14 cellular contexts compared by ENCODE assay signal in the genomic region with DNA sequence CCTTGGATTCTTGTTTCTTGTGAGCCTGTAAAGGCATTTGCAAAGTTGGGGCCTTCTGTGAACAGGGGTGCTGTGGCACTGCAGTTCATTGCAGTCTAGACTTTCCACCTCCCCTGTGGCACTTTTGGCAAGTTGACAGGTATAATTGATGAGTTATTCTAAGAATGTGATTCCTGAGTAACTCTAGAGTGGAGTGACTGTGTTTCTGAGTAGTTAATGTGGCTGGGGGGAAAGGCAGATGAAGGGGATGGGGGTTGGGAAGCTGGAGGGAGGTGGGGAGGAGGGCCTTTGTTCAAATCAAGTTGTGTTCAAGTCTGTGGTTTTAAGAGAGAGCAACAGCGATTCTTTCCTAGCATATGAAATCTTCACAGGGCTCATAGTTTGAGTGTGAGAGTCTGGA. TPM values are rescaled to one million over a fixed set of nuclear protein-coding genes. Genes with fewer than 3 reads are reported as not detected.
A peak's percentile ranks its signal among the peaks of the same experiment; 100 is the strongest.
DNase-seq lines count a peak whose midpoint lies in the region; ATAC-seq and TF ChIP-seq lines count a peak whose summit lies in the region.
"Had no signal": no experiment of that assay in that cellular context is flagged by ENCODE, and none has a peak within 500 bp of the region (broad histone marks: within the 10 kb centered on the region; RNA-seq: fewer than 3 reads in every experiment).

No MANE protein-coding gene starts in this region.

- CTCF ChIA-PET in Caco-2 (lab: Charles Lee): interaction anchor here (1.2 kb wide), 1 partner anchor 33 kb away, joined by 3 read pairs; the partner anchor contains the start of gene PBX1

- no peaks in the 10 kb centered on the region for H3K79me2 ChIP-seq in Karpas-422 (ENCODE audit: low read length)

- peak overlapping the region; percentile 91 for H3K27ac Mint-ChIP-seq in Caco-2 (ENCODE audit: unreplicated experiment)

- intact Hi-C loops in Caco-2 (cut with micrococcal nuclease; ENCODE audit: unreplicated experiment): no loop called here

- no peak overlapping the region for H3K9ac ChIP-seq in Karpas-422 (ENCODE audit: low read length)
- H3K9ac ChIP-seq: BLaER1 had no signal

- POLR2A ChIA-PET in Caco-2 (lab: Charles Lee): interaction anchor here (1.0 kb wide), 1 partner anchor 10 kb away, joined by 3 read pairs; no protein-coding TSS in a partner anchor

- H3K4me3 Mint-ChIP-seq in Caco-2 (ENCODE audit: unreplicated experiment): peak overlapping the region; percentile 62

- H3K36me3 ChIP-seq in Caco-2 (ENCODE audit: control insufficient read depth, insufficient read depth, low read length) (no peaks in the 10 kb centered on the region), Karpas-422 (ENCODE audit: insufficient read depth, low read length) (no peaks in the 10 kb centered on the region)
- H3K36me3 ChIP-seq: BLaER1 had no signal

- H3K27me3 Mint-ChIP-seq in Caco-2 (ENCODE audit: insufficient read depth, unreplicated experiment): no peaks in the 10 kb centered on the region

- no peak overlapping the region for H2AFZ ChIP-seq in Karpas-422 (ENCODE audit: low read length)

- H3K27me3 ChIP-seq in Caco-2 (replicated peaks; ENCODE audit: control insufficient read depth, insufficient read depth, low read length) (no peaks in the 10 kb centered on the region), Karpas-422 (ENCODE audit: low read length) (no peaks in the 10 kb centered on the region)
- H3K27me3 ChIP-seq: BLaER1 had no signal

- no TSS peak for BruUV-seq in Caco-2 (replicated peaks; lab: Mats Ljungman, UMichigan)

- no peaks in the 10 kb centered on the region for H3K9me2 ChIP-seq in Karpas-422 (replicated peaks; ENCODE audit: insufficient read depth, low read length)

- H3K27ac ChIP-seq in Karpas-422 (ENCODE audit: low read length): no peak overlapping the region
- H3K27ac ChIP-seq: BLaER1 had no signal

- H3K9me3 ChIP-seq in Caco-2: no peaks in the 10 kb centered on the region
- no peaks in the 10 kb centered on the region for H3K9me3 ChIP-seq in Karpas-422 (ENCODE audit: low read length)
- H3K9me3 ChIP-seq: BLaER1 had no signal

- no peaks in the 10 kb centered on the region for H3K9me3 Mint-ChIP-seq in Caco-2 (ENCODE audit: unreplicated experiment)

- H3K4me1 ChIP-seq in Caco-2: peaks cover 64% of the 10 kb centered on the region
- no peaks in the 10 kb centered on the region for H3K4me1 ChIP-seq in Karpas-422 (ENCODE audit: low read length)
- H3K4me1 ChIP-seq: BLaER1 had no signal

- H3K4me1 Mint-ChIP-seq in Caco-2 (ENCODE audit: low read depth, unreplicated experiment): peaks cover 53% of the 10 kb centered on the region

- ATAC-seq in omental fat pad (ENCODE audit: low FRiP score): peak; percentile 27
- no peak for ATAC-seq in GM19328 (IDR thresholded peaks at IDR 0.05; ENCODE audit: unreplicated experiment)
- ATAC-seq in GM18867 (IDR thresholded peaks at IDR 0.05; ENCODE audit: unreplicated experiment): no peak

- DNase-seq in Caco-2 (peak; percentile 60 to 64), NCI-H226 (peak; percentile 39), epithelial cell of esophagus (ENCODE audit: low read depth) (peak; percentile 55), omental fat pad (ENCODE audit: low spot score) (no peak), mucosa of gallbladder (ENCODE audit: low spot score) (no peak), Karpas-422 (no peak)
- DNase-seq: activated T-cell treated with anti-CD3 and anti-CD28 coated beads for 4 hours; aorta; KBM-7; RPMI8226; stimulated activated CD4-positive, alpha-beta T cell treated with anti-CD3 and anti-CD28 coated beads, Interleukin-4, amount 100 ng/mL, for 24 hours had no signal

- H4K20me1 ChIP-seq in Karpas-422 (ENCODE audit: insufficient read depth, low read depth, low read length): no peaks in the 10 kb centered on the region
- H4K20me1 ChIP-seq: BLaER1 had no signal

- H3K4me3 ChIP-seq in Caco-2 (ENCODE audit: low read depth, low read length): no peak overlapping the region
- no peak overlapping the region for H3K4me3 ChIP-seq in epithelial cell of esophagus (ENCODE audit: low read length)
- H3K4me3 ChIP-seq in Karpas-422 (ENCODE audit: low read length): no peak overlapping the region
- H3K4me3 ChIP-seq: BLaER1 had no signal

- peaks cover 30% of the 10 kb centered on the region for H3K36me3 Mint-ChIP-seq in Caco-2 (ENCODE audit: insufficient read depth, unreplicated experiment)

- no peak overlapping the region for H3K4me2 ChIP-seq in Karpas-422 (ENCODE audit: low read depth, low read length, poor library complexity, severe bottlenecking)
- H3K4me2 ChIP-seq: BLaER1 had no signal

- TF ChIP-seq CTCF in Caco-2 (IDR thresholded peaks at IDR 0.05; ENCODE audit: insufficient read depth in 1 of 2, low read depth in 1 of 2, low read length in 1 of 2, severe bottlenecking in 1 of 2, unreplicated experiment in 1 of 2): no peak
- TF ChIP-seq CTCF in epithelial cell of esophagus (IDR thresholded peaks at IDR 0.05; ENCODE audit: insufficient read depth, low read depth, low read length, missing control alignments): no peak
- no peak for TF ChIP-seq CTCF in omental fat pad (IDR thresholded peaks at IDR 0.05)

RNA-seq across cellular contexts. Expression of gene PBX1, which starts 32.9 kb away (rescaled TPM):
- total RNA-seq in Caco-2 (2022) (101 and 103 TPM in 2 replicates), omental fat pad (10 to 100 TPM; 33.3 to 61.8 (median 56.2) TPM), mucosa of gallbladder (175 TPM)
- 0.41 and 0.51 TPM in 2 replicates for total RNA-seq in Karpas-422 (2014; rRNA removed; shearing (Covaris generic); ENCODE audit: low replicate concordance)

Comparison
In these comparisons a context has a peak if more than half of its experiments do, and no peak if none do; other contexts are left out.
1. DNase-seq: peak in Caco-2 (2 of 2), NCI-H226 (single experiment) and epithelial cell of esophagus (single experiment); none in omental fat pad (single experiment), mucosa of gallbladder (single experiment) and Karpas-422 (single experiment).
2. RNA of gene PBX1, which starts 32.9 kb away (total RNA-seq): 175 TPM in mucosa of gallbladder (single experiment), 101 to 103 TPM in Caco-2 and 33.3 to 61.8 TPM in omental fat pad; 0.41 to 0.51 TPM in Karpas-422; every median in the first group is over 10 times any median in the second.